In genomic region chr3:118168175-118168574, GRCh38 we compare ENCODE assay signal across 8 cellular contexts.
"Had no signal": no experiment of that assay in that cellular context is flagged by ENCODE, and none has a peak within 500 bp of the region (broad histone marks: within the 10 kb centered on the region; RNA-seq: fewer than 3 reads in every experiment).

No MANE protein-coding gene starts in this region.

- H3K27me3 Mint-ChIP-seq: IgD-negative memory B cell had no signal

- DNase-seq: GM23248, H9, HCEC 1CT, KBM-7 had no signal

- H3K9ac ChIP-seq: GM23248 had no signal

- FAIRE-seq: H1, H54 had no signal

- H3K4me3 ChIP-seq: GM23248 had no signal

- H3K4me1 Mint-ChIP-seq: IgD-negative memory B cell had no signal

- H2AFZ ChIP-seq: GM23248 had no signal

- H3K27ac Mint-ChIP-seq: H9, IgD-negative memory B cell had no signal

- H3K27ac ChIP-seq: GM23248, HL-60 had no signal

- H3K36me3 Mint-ChIP-seq: IgD-negative memory B cell had no signal

- H3K4me3 Mint-ChIP-seq: H9, IgD-negative memory B cell had no signal
